13 cellular contexts compared by ENCODE assay signal in genomic region chr1:161739865-161740566, GRCh38. TPM values are rescaled to one million over a fixed set of nuclear protein-coding genes. Genes with fewer than 3 reads are reported as not detected.
A peak's percentile ranks its signal among the peaks of the same experiment; 100 is the strongest.
DNase-seq lines count a peak whose midpoint lies in the region; ATAC-seq and TF ChIP-seq lines count a peak whose summit lies in the region.
"Had no signal": no experiment of that assay in that cellular context is flagged by ENCODE, and none has a peak within 500 bp of the region (broad histone marks: within the 10 kb centered on the region; RNA-seq: fewer than 3 reads in every experiment).

No MANE protein-coding gene starts in this region.

- peaks cover 62 to 72% of the 10 kb centered on the region in 2 donors for H3K4me1 Mint-ChIP-seq in natural killer cell treated with Interleukin-12 subunit alpha and Interleukin-12 subunit beta and Interleukin-15 and Interleukin-18, amount 100 ng/mL, for 72 hours (ENCODE audit: low read depth in 2 of 2)

- no peaks in the 10 kb centered on the region for H3K36me3 Mint-ChIP-seq in natural killer cell treated with Interleukin-12 subunit alpha and Interleukin-12 subunit beta and Interleukin-15 and Interleukin-18, amount 100 ng/mL, for 72 hours

- H3K27me3 Mint-ChIP-seq in natural killer cell treated with Interleukin-12 subunit alpha and Interleukin-12 subunit beta and Interleukin-15 and Interleukin-18, amount 100 ng/mL, for 72 hours: no peaks in the 10 kb centered on the region

- no peaks in the 10 kb centered on the region for H3K4me1 ChIP-seq in colonic mucosa

- peak overlapping the region; percentile 24 for H3K27ac ChIP-seq in colonic mucosa
- H3K27ac ChIP-seq: epithelial cell of prostate, SK-N-MC had no signal

- H3K36me3 ChIP-seq in colonic mucosa: no peaks in the 10 kb centered on the region

- peak overlapping the region; percentile 67 for H3K4me3 Mint-ChIP-seq in natural killer cell treated with Interleukin-12 subunit alpha and Interleukin-12 subunit beta and Interleukin-15 and Interleukin-18, amount 100 ng/mL, for 72 hours

- H3K27ac Mint-ChIP-seq in natural killer cell treated with Interleukin-12 subunit alpha and Interleukin-12 subunit beta and Interleukin-15 and Interleukin-18, amount 100 ng/mL, for 72 hours: peak overlapping the region; percentile 73 to 86

- no peaks in the 10 kb centered on the region for H3K27me3 ChIP-seq in colonic mucosa

- DNase-seq in GM12865 (ENCODE audit: low read depth) (peak; percentile 87), colonic mucosa (no peak), T-helper 1 cell (no peak), NCI-H1694 (lab: John Stamatoyannopoulos, UW) (no peak)
- no peak for DNase-seq in natural killer cell treated with Interleukin-12 subunit alpha and Interleukin-12 subunit beta and Interleukin-15 and Interleukin-18, amount 100 ng/mL, for 72 hours (ENCODE audit: low spot score)
- no peak for DNase-seq in stimulated activated CD4-positive, alpha-beta T cell treated with anti-CD3 and anti-CD28 coated beads, Interleukin-4, amount 100 ng/mL, for 1 hour
- DNase-seq: COR-L47 had no signal

- no peaks in the 10 kb centered on the region for H3K9me3 ChIP-seq in colonic mucosa

- H3K4me3 ChIP-seq in GM12865 (ENCODE audit: low read depth, low read length) (peak overlapping the region; percentile 30; the same call in 1 of the 2 replicates), colonic mucosa (no peak overlapping the region)
- H3K4me3 ChIP-seq: SK-N-MC had no signal

- TF ChIP-seq CTCF in GM12865 (IDR thresholded peaks at IDR 0.05; ENCODE audit: insufficient read depth, low read depth, low read length, missing control alignments): no peak
- TF ChIP-seq CTCF in colonic mucosa (IDR thresholded peaks at IDR 0.05): no peak

- ATAC-seq in HG03108 (IDR thresholded peaks at IDR 0.05; ENCODE audit: unreplicated experiment): peak; percentile 25
- peak in 1 of 2 donors; percentile 33 for ATAC-seq in natural killer cell treated with Interleukin-12 subunit alpha and Interleukin-12 subunit beta and Interleukin-15 and Interleukin-18, amount 100 ng/mL, for 72 hours
- no peak for ATAC-seq in HG02981 (IDR thresholded peaks at IDR 0.05; ENCODE audit: unreplicated experiment)

- no peaks in the 10 kb centered on the region for H3K9me3 Mint-ChIP-seq in natural killer cell treated with Interleukin-12 subunit alpha and Interleukin-12 subunit beta and Interleukin-15 and Interleukin-18, amount 100 ng/mL, for 72 hours

- H3K9ac ChIP-seq in colonic mucosa (ENCODE audit: low read depth in 2 of 2, low read length in 2 of 2): no peak overlapping the region

- intact Hi-C loops in colonic mucosa (cut with DNase I): loop anchor here (5.0 kb wide), 2 partner anchors 93 to 253 kb away; no protein-coding TSS in a partner anchor

RNA-seq across cellular contexts. Expression of gene DUSP12, which starts 9.6 kb away (rescaled TPM):
- total RNA-seq in colonic mucosa: 10 to 100 TPM; 10.5 to 17.7 TPM
- 10 to 100 TPM; 27.7 to 39.4 TPM for total RNA-seq in natural killer cell treated with Interleukin-12 subunit alpha and Interleukin-12 subunit beta and Interleukin-15 and Interleukin-18, amount 100 ng/mL, for 72 hours

RNA-seq across cellular contexts. Expression of gene FCRLB, which starts 18.7 kb away (rescaled TPM):
- under 1 TPM in 1 of 2 donors, not detected in 1; 0.16 TPM for total RNA-seq in colonic mucosa
- total RNA-seq in natural killer cell treated with Interleukin-12 subunit alpha and Interleukin-12 subunit beta and Interleukin-15 and Interleukin-18, amount 100 ng/mL, for 72 hours: under 1 TPM; 0.24 to 0.42 TPM

RNA-seq across cellular contexts. Expression of gene ATF6, which starts 26.1 kb away (rescaled TPM):
- total RNA-seq in colonic mucosa: 10 to 100 TPM; 19.6 to 24.2 TPM
- total RNA-seq in natural killer cell treated with Interleukin-12 subunit alpha and Interleukin-12 subunit beta and Interleukin-15 and Interleukin-18, amount 100 ng/mL, for 72 hours: 10 to 100 TPM; 25.5 to 26.4 TPM

RNA-seq across cellular contexts. Expression of gene FCRLA, which starts 33.0 kb away (rescaled TPM):
- total RNA-seq in colonic mucosa: under 1 TPM; 0.30 to 0.50 TPM
- total RNA-seq in natural killer cell treated with Interleukin-12 subunit alpha and Interleukin-12 subunit beta and Interleukin-15 and Interleukin-18, amount 100 ng/mL, for 72 hours: not detected
- total RNA-seq: activated CD8-positive, alpha-beta memory T cell treated with anti-CD3 and anti-CD28 coated beads for 36 hours; pulmonary artery endothelial cell had no signal
